In genomic region chr1:228005511-228006033, GRCh38 we compare ENCODE assay signal across 16 cellular contexts. TPM values are rescaled to one million over a fixed set of nuclear protein-coding genes. Genes with fewer than 3 reads are reported as not detected.
A peak's percentile ranks its signal among the peaks of the same experiment; 100 is the strongest.
DNase-seq lines count a peak whose midpoint lies in the region; ATAC-seq, FAIRE-seq and TF ChIP-seq lines count a peak whose summit lies in the region.
"Had no signal": no experiment of that assay in that cellular context is flagged by ENCODE, and none has a peak within 500 bp of the region (broad histone marks: within the 10 kb centered on the region; RNA-seq: fewer than 3 reads in every experiment).

No MANE protein-coding gene starts in this region.

- H3K4me3 ChIP-seq in HUES48 (ENCODE audit: low read depth, low read length) = peak overlapping the region; percentile 28; the same call in 1 of the 2 replicates
- peak overlapping the region in 1 of 4 experiments; percentile 57; a peak in 2 of 8 replicates for H3K4me3 ChIP-seq in H1 (ENCODE audit: extremely low read depth in 1 of 4, insufficient read depth in 2 of 4, low read depth in 3 of 4, low read length in 4 of 4)

- no peak for FAIRE-seq in H1 (lab: Jason Lieb, UNC)
- FAIRE-seq: A549 had no signal

- no peak overlapping the region for H3K23ac ChIP-seq in H1 (ENCODE audit: insufficient read length)

- H3K79me2 ChIP-seq in H1 (ENCODE audit: control insufficient read depth in 1 of 2, insufficient read depth in 2 of 2, low read length in 2 of 2) = no peaks in the 10 kb centered on the region

- CTCF ChIA-PET in H1 (lab: Charles Lee; ENCODE audit: partially characterized antibody) = interaction anchor here (0.9 to 11.6 kb wide), 28 partner anchors 8 to 450 kb away, joined by 3 to 197 read pairs (median 6); no protein-coding TSS in a partner anchor

- H4K5ac ChIP-seq in H1 (ENCODE audit: insufficient read length, low read depth, low read length) = no peak overlapping the region

- ATAC-seq in left colon (no peak), HG02970 (IDR thresholded peaks at IDR 0.05; ENCODE audit: low FRiP score, unreplicated experiment) (no peak)

- intact Hi-C loops in posterior vena cava (cut with DNase I) = no loop called here
- intact Hi-C loops in left colon (cut with DNase I, micrococcal nuclease) = no loop called here

- H3K4ac ChIP-seq in H1 (replicated peaks; ENCODE audit: insufficient read length, low read depth, low read length) = no peak overlapping the region

- no peaks in the 10 kb centered on the region for H3K36me3 ChIP-seq in HUES48 (ENCODE audit: control insufficient read depth, insufficient read depth, low read length)
- H3K36me3 ChIP-seq in H1 (ENCODE audit: control insufficient read depth in 2 of 4, insufficient read depth in 4 of 4, low read length in 3 of 4) = peaks cover 0 to 6% (median 0%) of the 10 kb centered on the region in 4 experiments; a peak in 1 of 8 replicates

- H4K8ac ChIP-seq in H1 (ENCODE audit: extremely low read depth, insufficient read depth, low read length) = no peak overlapping the region

- H3K56ac ChIP-seq in H1 (replicated peaks; ENCODE audit: insufficient read length, low read depth, low read length) = no peak overlapping the region

- no peak for TF ChIP-seq POLR2A in H1 (IDR thresholded peaks at IDR 0.05; ENCODE audit: control extremely low read depth in 1 of 2, low read depth in 2 of 2, low read length in 2 of 2)

- H2BK12ac ChIP-seq in H1 (ENCODE audit: low read depth, low read length) = peak overlapping the region; percentile 7; the same call in 1 of the 2 replicates

- H3K9ac ChIP-seq in HUES48 (ENCODE audit: low read depth, low read length) (no peak overlapping the region), H1 (replicated peaks in 1 of 4; ENCODE audit: extremely low read depth in 1 of 4, low read depth in 3 of 4, low read length in 3 of 4) (no peak overlapping the region)

- no peak overlapping the region for H2BK120ac ChIP-seq in H1 (replicated peaks; ENCODE audit: low read depth, low read length)

- H3K4me1 ChIP-seq in HUES48 (ENCODE audit: control insufficient read depth, insufficient read depth, low read length) (peaks cover 29% of the 10 kb centered on the region), H1 (replicated peaks in 1 of 4; ENCODE audit: control insufficient read depth in 3 of 4, insufficient read depth in 4 of 4, low read length in 3 of 4) (peaks cover 0 to 43% (median 22%) of the 10 kb centered on the region in 4 experiments; a peak in 6 of 7 replicates)

- no peak overlapping the region for H3K27ac ChIP-seq in HUES48 (ENCODE audit: low read depth, low read length)
- H3K27ac ChIP-seq in H1 (ENCODE audit: low read depth, low read length) = no peak overlapping the region
- H3K27ac ChIP-seq: A549 had no signal

- no peak overlapping the region for H2BK20ac ChIP-seq in H1 (ENCODE audit: low read length)

- no peak overlapping the region for H2BK5ac ChIP-seq in H1 (ENCODE audit: low read depth, low read length)

- H4K20me1 ChIP-seq in H1 (replicated peaks in 1 of 2; ENCODE audit: control insufficient read depth in 1 of 2, insufficient read depth in 2 of 2, low read length in 2 of 2) = peaks cover 17 to 18% of the 10 kb centered on the region in 2 experiments

- TF ChIP-seq CTCF in H1 (IDR thresholded peaks at IDR 0.05; ENCODE audit: control extremely low read depth in 1 of 3, insufficient read depth in 1 of 3, low read depth in 1 of 3, low read length in 3 of 3) = no peak

- H3K27me3 ChIP-seq in HUES48 (ENCODE audit: control insufficient read depth, insufficient read depth, low read length) (peaks cover 98% of the 10 kb centered on the region), H1 (replicated peaks in 1 of 4; ENCODE audit: control insufficient read depth in 3 of 4, extremely low read depth in 1 of 4, insufficient read depth in 3 of 4, low read length in 3 of 4) (peaks cover 64 to 96% (median 78%) of the 10 kb centered on the region in 4 experiments)

- no peaks in the 10 kb centered on the region for H3K9me3 ChIP-seq in HUES48 (ENCODE audit: control insufficient read depth, insufficient read depth, low read length)
- no peaks in the 10 kb centered on the region for H3K9me3 ChIP-seq in H1 (ENCODE audit: insufficient read depth in 2 of 2, low read depth in 1 of 2, low read length in 1 of 2)
- H3K9me3 ChIP-seq: A549 had no signal

- DNase-seq in NCI-H146 (lab: John Stamatoyannopoulos, UW) = peak; percentile 19
- no peak for DNase-seq in NCI-H146 treated with DMSO at 0.1 percent for 48 hours (lab: John Stamatoyannopoulos, UW; ENCODE audit: unreplicated experiment)
- DNase-seq in H1 (ENCODE audit: low read depth in 1 of 2, low spot score in 2 of 2) = no peak
- DNase-seq in posterior vena cava (ENCODE audit: low spot score) = peak; percentile 46
- no peak for DNase-seq in dermis blood vessel endothelial cell
- DNase-seq in left colon = no peak
- DNase-seq: activated T-cell treated with anti-CD3 and anti-CD28 coated beads, Interleukin-2, amount 50 U/mL, for 48 hours; CD4-positive, alpha-beta memory T cell; kidney glomerular epithelial cell; NCI-H187; NCI-H510A treated with DMSO at 0.1 percent for 48 hours; trophoblast cell had no signal

- H4K91ac ChIP-seq in H1 (replicated peaks; ENCODE audit: insufficient read length, low read length) = peak overlapping the region; percentile 34

- no peak overlapping the region for H3K18ac ChIP-seq in H1 (ENCODE audit: extremely low read depth, low read length)

- no peak for TF ChIP-seq EP300 in H1 (IDR thresholded peaks at IDR 0.05; ENCODE audit: borderline replicate concordance in 1 of 2, low read depth in 2 of 2, low read length in 2 of 2)

- H3K79me1 ChIP-seq in H1 (ENCODE audit: low read depth, low read length) = no peaks in the 10 kb centered on the region

- peak overlapping the region; percentile 40; the same call in 1 of the 2 replicates for H2BK15ac ChIP-seq in H1 (ENCODE audit: low read length)

- no peak overlapping the region for H2AK5ac ChIP-seq in H1 (ENCODE audit: low read depth, low read length)

- no peak overlapping the region for H3K14ac ChIP-seq in H1 (ENCODE audit: insufficient read length)

- no peak for TF ChIP-seq RAD21 in H1 (IDR thresholded peaks at IDR 0.05 in 1 of 2, conservative IDR thresholded peaks at IDR 0.05 in 1 of 2; ENCODE audit: low read depth in 2 of 2, low read length in 2 of 2)

- POLR2A ChIA-PET in H1 (lab: Charles Lee; ENCODE audit: partially characterized antibody) = interaction anchor here (2.0 kb wide), 1 partner anchor 54 kb away, joined by 5 read pairs; no protein-coding TSS in a partner anchor

- H3K4me2 ChIP-seq in H1 (ENCODE audit: insufficient read depth in 1 of 2, low read depth in 2 of 2, low read length in 2 of 2) = peak overlapping the region; percentile 47 to 71

- H2AFZ ChIP-seq in H1 (ENCODE audit: low read length) = no peak overlapping the region

- H3K23me2 ChIP-seq in H1 (ENCODE audit: low read depth, low read length) = peaks cover 10% of the 10 kb centered on the region; the same call in 1 of the 2 replicates

- 2% methylated on average over 13 of the region's 13 CpGs; no CpG with 5 or more reads in 1 of the 2 experiments for WGBS in H1 (ENCODE audit: extremely low coverage in 1 of 2, insufficient coverage in 1 of 2, insufficient read length in 1 of 2, insufficient replicate concordance in 2 of 2, low coverage in 1 of 2, low lambda C conversion rate in 2 of 2, missing lambda C conversion rate in 1 of 2), 2 experiments

TF ChIP-seq in H1, 55 proteins besides CTCF, POLR2A, EP300 and RAD21:
- TF ChIP-seq EZH2 (IDR thresholded peaks at IDR 0.05; ENCODE audit: low read depth, low read length, severe bottlenecking) = peak; percentile 84
- TF ChIP-seq ATF2 (IDR thresholded peaks at IDR 0.05; ENCODE audit: low read length) = no peak

RNA-seq across cellular contexts. Expression of gene WNT3A, which starts 1.2 kb away (rescaled TPM):
- total RNA-seq in H1 (2021; fragmentation: NEBNext Ultra II Directional; extraction: Animal tissue kit (Norgen Biotek cat#: 25700)) = 0.10 and 0.19 TPM in 2 replicates
- 0.08 and 0.13 TPM in 2 replicates for polyA plus RNA-seq in H1 (2011; rRNA removed)
- polyA plus RNA-seq in H1 (2011; cell fraction: cytosol; rRNA removed) = 0.05 TPM
- polyA plus RNA-seq in H1 (2011; cell fraction: nucleus; rRNA removed) = 0.26 TPM
- polyA plus RNA-seq in H1 (2012, experiment 1 of 2) = 0.05 to 0.17 TPM (median 0.08 TPM) in 3 of 4 replicates, not detected in the other
- polyA plus RNA-seq in H1 (2012, experiment 2 of 2) = 0.13 TPM
- 0.02 TPM for polyA plus RNA-seq in H1 (2013, experiment 1 of 2)
- polyA plus RNA-seq in H1 (2013, experiment 2 of 2) = 0.07 TPM
- 0.06 and 0.07 TPM in 2 replicates for polyA minus RNA-seq in H1 (2011; rRNA and poly(A)+ RNA removed)
- polyA minus RNA-seq in H1 (2011; cell fraction: cytosol; rRNA and poly(A)+ RNA removed) = not detected
- 0.40 TPM for polyA minus RNA-seq in H1 (2011; cell fraction: nucleus; rRNA and poly(A)+ RNA removed)
- total RNA-seq in posterior vena cava (not detected), dermis blood vessel endothelial cell (not detected in 2 replicates), left colon (under 1 TPM in 1 of 2 donors, not detected in 1; 0.14 TPM)
- total RNA-seq: CD4-positive, alpha-beta memory T cell; renal cortical epithelial cell had no signal
- polyA plus RNA-seq: A549; CD4-positive, alpha-beta memory T cell had no signal

RNA-seq across cellular contexts. Expression of gene WNT9A, which starts 57.8 kb away (rescaled TPM):
- 0.78 and 1.1 TPM in 2 replicates for total RNA-seq in H1 (2021; fragmentation: NEBNext Ultra II Directional; extraction: Animal tissue kit (Norgen Biotek cat#: 25700))
- polyA plus RNA-seq in H1 (2011; rRNA removed) = 1.5 and 2.2 TPM in 2 replicates
- 2.0 TPM for polyA plus RNA-seq in H1 (2011; cell fraction: cytosol; rRNA removed)
- 3.0 TPM for polyA plus RNA-seq in H1 (2011; cell fraction: nucleus; rRNA removed)
- polyA plus RNA-seq in H1 (2012, experiment 1 of 2) = 1.4 to 2.0 TPM (median 1.9 TPM) in 4 replicates
- polyA plus RNA-seq in H1 (2012, experiment 2 of 2) = 0.67 TPM
- 0.41 TPM for polyA plus RNA-seq in H1 (2013, experiment 1 of 2)
- 0.50 TPM for polyA plus RNA-seq in H1 (2013, experiment 2 of 2)
- polyA minus RNA-seq in H1 (2011; rRNA and poly(A)+ RNA removed) = 1.9 and 2.1 TPM in 2 replicates
- 0.95 TPM for polyA minus RNA-seq in H1 (2011; cell fraction: cytosol; rRNA and poly(A)+ RNA removed)
- 1.2 TPM for polyA minus RNA-seq in H1 (2011; cell fraction: nucleus; rRNA and poly(A)+ RNA removed)
- total RNA-seq in posterior vena cava = 1 to 10 TPM; 2.7 to 3.3 TPM
- total RNA-seq in dermis blood vessel endothelial cell = 1.8 and 2.9 TPM in 2 replicates
- total RNA-seq in left colon = 1 to 10 TPM; 2.2 to 2.6 TPM

Comparison
In these comparisons a context has a peak if more than half of its experiments do, and no peak if none do; other contexts are left out.
1. DNase-seq: peak in NCI-H146 (single experiment) and posterior vena cava (single experiment); none in NCI-H146 treated with DMSO at 0.1 percent for 48 hours (single experiment), H1 (0 of 2), dermis blood vessel endothelial cell (single experiment) and left colon (0 of 2).